1 cellular context compared by ENCODE assay signal in the genomic region with DNA sequence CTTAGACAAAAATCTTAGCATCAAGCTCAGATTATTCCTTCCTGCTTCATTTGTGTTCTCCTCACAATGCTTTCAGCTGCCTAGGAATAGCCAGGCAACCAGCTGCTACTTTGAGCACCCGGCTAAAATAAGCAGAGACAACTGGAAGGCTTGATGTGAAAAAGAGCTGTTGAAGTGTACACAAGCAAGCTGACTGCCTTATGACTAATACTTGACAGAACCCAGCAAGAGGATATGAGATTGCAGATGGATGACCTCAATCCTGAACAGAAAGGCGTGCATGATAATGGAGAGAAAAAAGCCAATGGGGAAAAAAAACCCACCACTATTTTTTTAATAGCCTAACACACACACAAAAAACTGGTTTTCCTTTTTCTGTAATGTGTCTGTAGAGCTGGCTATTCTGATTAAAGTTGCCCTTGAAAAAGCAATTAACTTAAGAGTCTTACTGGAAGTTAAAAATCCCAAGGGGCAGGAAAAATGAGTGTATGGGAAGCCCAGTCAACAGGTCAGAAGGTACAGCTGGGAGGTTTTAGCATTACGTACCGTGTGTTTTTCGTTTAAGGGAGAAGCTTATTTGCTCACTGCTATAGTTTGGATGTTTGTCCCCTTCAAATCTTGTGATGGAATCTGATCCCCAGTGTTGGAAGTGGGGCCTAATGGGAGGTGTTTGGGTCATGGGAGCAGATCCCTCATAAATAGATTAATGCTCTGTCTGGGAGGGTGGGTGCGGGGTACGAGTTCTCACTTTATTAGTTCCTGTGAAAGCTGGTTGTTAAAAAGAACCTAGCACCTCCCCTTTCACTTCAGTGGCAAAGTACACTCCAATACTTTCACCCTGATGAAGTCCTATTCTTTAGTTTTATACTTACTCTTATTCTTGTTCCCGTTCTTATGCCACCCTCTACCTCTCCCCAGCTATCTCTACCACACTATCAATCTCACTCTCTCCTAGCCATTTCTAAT.
TF ChIP-seq lines count a peak whose summit lies in the region.

No MANE protein-coding gene starts in this region.

TF ChIP-seq in GM23338, 12 proteins besides CTCF, POLR2A, EP300 and RAD21 (continued from another document):
- TF ChIP-seq, protein P1, sequence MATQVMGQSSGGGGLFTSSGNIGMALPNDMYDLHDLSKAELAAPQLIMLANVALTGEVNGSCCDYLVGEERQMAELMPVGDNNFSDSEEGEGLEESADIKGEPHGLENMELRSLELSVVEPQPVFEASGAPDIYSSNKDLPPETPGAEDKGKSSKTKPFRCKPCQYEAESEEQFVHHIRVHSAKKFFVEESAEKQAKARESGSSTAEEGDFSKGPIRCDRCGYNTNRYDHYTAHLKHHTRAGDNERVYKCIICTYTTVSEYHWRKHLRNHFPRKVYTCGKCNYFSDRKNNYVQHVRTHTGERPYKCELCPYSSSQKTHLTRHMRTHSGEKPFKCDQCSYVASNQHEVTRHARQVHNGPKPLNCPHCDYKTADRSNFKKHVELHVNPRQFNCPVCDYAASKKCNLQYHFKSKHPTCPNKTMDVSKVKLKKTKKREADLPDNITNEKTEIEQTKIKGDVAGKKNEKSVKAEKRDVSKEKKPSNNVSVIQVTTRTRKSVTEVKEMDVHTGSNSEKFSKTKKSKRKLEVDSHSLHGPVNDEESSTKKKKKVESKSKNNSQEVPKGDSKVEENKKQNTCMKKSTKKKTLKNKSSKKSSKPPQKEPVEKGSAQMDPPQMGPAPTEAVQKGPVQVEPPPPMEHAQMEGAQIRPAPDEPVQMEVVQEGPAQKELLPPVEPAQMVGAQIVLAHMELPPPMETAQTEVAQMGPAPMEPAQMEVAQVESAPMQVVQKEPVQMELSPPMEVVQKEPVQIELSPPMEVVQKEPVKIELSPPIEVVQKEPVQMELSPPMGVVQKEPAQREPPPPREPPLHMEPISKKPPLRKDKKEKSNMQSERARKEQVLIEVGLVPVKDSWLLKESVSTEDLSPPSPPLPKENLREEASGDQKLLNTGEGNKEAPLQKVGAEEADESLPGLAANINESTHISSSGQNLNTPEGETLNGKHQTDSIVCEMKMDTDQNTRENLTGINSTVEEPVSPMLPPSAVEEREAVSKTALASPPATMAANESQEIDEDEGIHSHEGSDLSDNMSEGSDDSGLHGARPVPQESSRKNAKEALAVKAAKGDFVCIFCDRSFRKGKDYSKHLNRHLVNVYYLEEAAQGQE (IDR thresholded peaks at IDR 0.05; ENCODE audit: unreplicated experiment) = no peak
- TF ChIP-seq STAT1 (IDR thresholded peaks at IDR 0.05; ENCODE audit: unreplicated experiment) = no peak
- no peak for TF ChIP-seq EZH2 (IDR thresholded peaks at IDR 0.05; ENCODE audit: low read depth, unreplicated experiment)
- no peak for TF ChIP-seq EZH2phosphoT487 (IDR thresholded peaks at IDR 0.05; ENCODE audit: unreplicated experiment)
TF ChIP-seq in GM23338: peak in this region for 0.
